Comparison of ENCODE assay signal across 8 cellular contexts in genomic region chr3:50674349-50675178, GRCh38. TPM values are rescaled to one million over a fixed set of nuclear protein-coding genes. Genes with fewer than 3 reads are reported as not detected.
DNase-seq lines count a peak whose midpoint lies in the region; ATAC-seq and TF ChIP-seq lines count a peak whose summit lies in the region.

A gene with protein sequence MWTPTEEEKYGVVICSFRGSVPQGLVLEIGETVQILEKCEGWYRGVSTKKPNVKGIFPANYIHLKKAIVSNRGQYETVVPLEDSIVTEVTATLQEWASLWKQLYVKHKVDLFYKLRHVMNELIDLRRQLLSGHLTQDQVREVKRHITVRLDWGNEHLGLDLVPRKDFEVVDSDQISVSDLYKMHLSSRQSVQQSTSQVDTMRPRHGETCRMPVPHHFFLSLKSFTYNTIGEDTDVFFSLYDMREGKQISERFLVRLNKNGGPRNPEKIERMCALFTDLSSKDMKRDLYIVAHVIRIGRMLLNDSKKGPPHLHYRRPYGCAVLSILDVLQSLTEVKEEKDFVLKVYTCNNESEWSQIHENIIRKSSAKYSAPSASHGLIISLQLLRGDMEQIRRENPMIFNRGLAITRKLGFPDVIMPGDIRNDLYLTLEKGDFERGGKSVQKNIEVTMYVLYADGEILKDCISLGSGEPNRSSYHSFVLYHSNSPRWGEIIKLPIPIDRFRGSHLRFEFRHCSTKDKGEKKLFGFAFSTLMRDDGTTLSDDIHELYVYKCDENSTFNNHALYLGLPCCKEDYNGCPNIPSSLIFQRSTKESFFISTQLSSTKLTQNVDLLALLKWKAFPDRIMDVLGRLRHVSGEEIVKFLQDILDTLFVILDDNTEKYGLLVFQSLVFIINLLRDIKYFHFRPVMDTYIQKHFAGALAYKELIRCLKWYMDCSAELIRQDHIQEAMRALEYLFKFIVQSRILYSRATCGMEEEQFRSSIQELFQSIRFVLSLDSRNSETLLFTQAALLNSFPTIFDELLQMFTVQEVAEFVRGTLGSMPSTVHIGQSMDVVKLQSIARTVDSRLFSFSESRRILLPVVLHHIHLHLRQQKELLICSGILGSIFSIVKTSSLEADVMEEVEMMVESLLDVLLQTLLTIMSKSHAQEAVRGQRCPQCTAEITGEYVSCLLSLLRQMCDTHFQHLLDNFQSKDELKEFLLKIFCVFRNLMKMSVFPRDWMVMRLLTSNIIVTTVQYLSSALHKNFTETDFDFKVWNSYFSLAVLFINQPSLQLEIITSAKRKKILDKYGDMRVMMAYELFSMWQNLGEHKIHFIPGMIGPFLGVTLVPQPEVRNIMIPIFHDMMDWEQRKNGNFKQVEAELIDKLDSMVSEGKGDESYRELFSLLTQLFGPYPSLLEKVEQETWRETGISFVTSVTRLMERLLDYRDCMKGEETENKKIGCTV (N-terminal part only) (plus strand): TSS chr3:50674927. CDS start chr3:50675264, 337 bp downstream.

- peak; percentile 62 for DNase-seq in G401 (ENCODE audit: low spot score)
- peak; percentile 66 for DNase-seq in T1000 (lab: John Stamatoyannopoulos, UW)
- peak; percentile 54 to 72 (median 64) for DNase-seq in body of pancreas
- DNase-seq in SHP77 treated with DMSO at 0.1 percent for 48 hours (lab: John Stamatoyannopoulos, UW), result no peak
- no peak for DNase-seq in foreskin melanocyte

- 3 to 10% methylated on average over 2 to 89 of the region's 89 CpGs for WGBS in body of pancreas, 2 donors

- no peak for TF ChIP-seq POLR2A in body of pancreas (IDR thresholded peaks at IDR 0.05)

- H3K36me3 ChIP-seq in body of pancreas (replicated peaks in 1 of 2; ENCODE audit: insufficient read depth in 1 of 2, low read depth in 2 of 2), result no peaks in the 10 kb centered on the region

- in situ Hi-C loops in G401 (cut with HindIII; ENCODE audit: low sequenced_read_pairs), result no loop called here

- no peaks in the 10 kb centered on the region for H3K9me3 ChIP-seq in body of pancreas
- H3K9me3 ChIP-seq in iPS-18c (ENCODE audit: control insufficient read depth, insufficient read depth, low read length), result no peaks in the 10 kb centered on the region

- H3K27me3 ChIP-seq in body of pancreas, result peaks cover 8 to 19% of the 10 kb centered on the region in 2 donors

- no peak for TF ChIP-seq CTCF in body of pancreas (IDR thresholded peaks at IDR 0.05)

- intact Hi-C loops in body of pancreas (cut with DNase I), result no loop called here

- H3K4me1 ChIP-seq in body of pancreas, result peaks cover 10% of the 10 kb centered on the region

- H3K27ac ChIP-seq in body of pancreas (no peak within 1 kb of the TSS), skin epidermis (no peak within 1 kb of the TSS)

- H3K4me3 ChIP-seq in body of pancreas (no peak within 1 kb of the TSS), iPS-18c (ENCODE audit: insufficient read depth, low read depth, low read length) (peak within 1 kb of the TSS; percentile 77), skin epidermis (peak within 1 kb of the TSS; percentile 7 to 49 (median 37))

- ATAC-seq in HG03521 (IDR thresholded peaks at IDR 0.05; ENCODE audit: unreplicated experiment) (peak; percentile 61), body of pancreas (peak; percentile 87)

RNA-seq across cellular contexts. Expression of the gene that starts here (rescaled TPM):
- total RNA-seq in G401 (2014; rRNA removed; shearing (Covaris generic)), result 0.80 and 1.7 TPM in 2 replicates
- under 1 TPM in 1 of 2 donors, not detected in 1; 0.52 TPM for total RNA-seq in body of pancreas

Comparison
In these comparisons a context has a peak if more than half of its experiments do, and no peak if none do; other contexts are left out.
1. Peak in DNase-seq and ATAC-seq in body of pancreas; RNA of the gene not detected or under 1 TPM.
2. DNase-seq: peak in G401 (single experiment) and T1000 (single experiment); none in SHP77 treated with DMSO at 0.1 percent for 48 hours (single experiment) and foreskin melanocyte (single experiment).
3. H3K4me3 ChIP-seq: peak in iPS-18c (single experiment) and skin epidermis (7 of 7); none in body of pancreas (0 of 2).